ENCODE assay signal across 8 cellular contexts in genomic region chr9:99266136-99267023, GRCh38. TPM values are rescaled to one million over a fixed set of nuclear protein-coding genes. Genes with fewer than 3 reads are reported as not detected.
DNase-seq lines count a peak whose midpoint lies in the region; ATAC-seq, FAIRE-seq and TF ChIP-seq lines count a peak whose summit lies in the region.

No MANE protein-coding gene starts in this region.

- TF ChIP-seq CTCF in AG04450 (IDR thresholded peaks at IDR 0.05; ENCODE audit: low read depth, low read length) = peak; percentile 94

- H3K27me3 Mint-ChIP-seq in activated CD4-positive, alpha-beta memory T cell treated with anti-CD3 and anti-CD28 coated beads, Interleukin-2, amount 10 ng/mL, durations not matched to agents 7 days and 5 days = peaks cover 9% of the 10 kb centered on the region
- no peaks in the 10 kb centered on the region for H3K27me3 Mint-ChIP-seq in memory B cell

- peaks cover 10% of the 10 kb centered on the region for H3K4me1 Mint-ChIP-seq in activated CD4-positive, alpha-beta memory T cell treated with anti-CD3 and anti-CD28 coated beads, Interleukin-2, amount 10 ng/mL, durations not matched to agents 7 days and 5 days
- H3K4me1 Mint-ChIP-seq in memory B cell = peaks cover 17% of the 10 kb centered on the region

- POLR2A ChIA-PET in AG04450 (lab: Yijun Ruan, JAX) = no interaction called here
- POLR2A ChIA-PET in activated CD4-positive, alpha-beta memory T cell treated with anti-CD3 and anti-CD28 coated beads, Interleukin-2, amount 10 ng/mL, durations not matched to agents 7 days and 5 days (lab: Charles Lee) = no interaction called here

- CTCF ChIA-PET in AG04450 (lab: Charles Lee) = interaction anchor here (0.6 to 1.1 kb wide), 5 partner anchors 31 to 1324 kb away, joined by 3 read pairs; no protein-coding TSS in a partner anchor
- CTCF ChIA-PET in activated CD4-positive, alpha-beta memory T cell treated with anti-CD3 and anti-CD28 coated beads, Interleukin-2, amount 10 ng/mL, durations not matched to agents 7 days and 5 days (lab: Charles Lee) = interaction anchor here (0.9 to 2.8 kb wide), 8 partner anchors 9 to 558 kb away, joined by 3 to 9 read pairs (median 3); partner anchors contain the start of genes ALG2 and SEC61B

- H3K9me3 ChIP-seq in AG04450 (ENCODE audit: control insufficient read depth, insufficient read depth, low read length) = no peaks in the 10 kb centered on the region

- no peaks in the 10 kb centered on the region for H3K36me3 Mint-ChIP-seq in activated CD4-positive, alpha-beta memory T cell treated with anti-CD3 and anti-CD28 coated beads, Interleukin-2, amount 10 ng/mL, durations not matched to agents 7 days and 5 days (ENCODE audit: low read depth)
- no peaks in the 10 kb centered on the region for H3K36me3 Mint-ChIP-seq in memory B cell

- no peaks in the 10 kb centered on the region for H3K9me3 Mint-ChIP-seq in activated CD4-positive, alpha-beta memory T cell treated with anti-CD3 and anti-CD28 coated beads, Interleukin-2, amount 10 ng/mL, durations not matched to agents 7 days and 5 days
- H3K9me3 Mint-ChIP-seq in memory B cell = no peaks in the 10 kb centered on the region

- no peak overlapping the region for H3K27ac Mint-ChIP-seq in activated CD4-positive, alpha-beta memory T cell treated with anti-CD3 and anti-CD28 coated beads, Interleukin-2, amount 10 ng/mL, durations not matched to agents 7 days and 5 days
- H3K27ac Mint-ChIP-seq in memory B cell = peak overlapping the region; percentile 85

- peak overlapping the region; percentile 2 for H3K27ac ChIP-seq in AG04450 (ENCODE audit: low read depth, low read length)

- H3K4me3 ChIP-seq in AG04450 (ENCODE audit: low read depth, low read length) = no peak overlapping the region

- peak; percentile 76 for FAIRE-seq in GM18507 (lab: Jason Lieb, UNC)

- H3K27me3 ChIP-seq in AG04450 (ENCODE audit: control insufficient read depth, insufficient read depth, low read length) = peaks cover 3% of the 10 kb centered on the region

- DNase-seq in AG04450 (ENCODE audit: low read depth, low spot score) (peak; percentile 23), GM18507 (ENCODE audit: extremely low spot score, insufficient read length, low read depth) (no peak), NCI-H524 (lab: John Stamatoyannopoulos, UW) (peak; percentile 56 to 87), memory B cell (ENCODE audit: low spot score in 2 of 2) (peak; percentile 67 to 73)
- peak; percentile 71 for DNase-seq in activated CD4-positive, alpha-beta memory T cell treated with anti-CD3 and anti-CD28 coated beads, Interleukin-2, amount 10 ng/mL, durations not matched to agents 7 days and 5 days
- peak; percentile 39 for DNase-seq in effector CD4-positive, alpha-beta T cell
- DNase-seq in stimulated activated CD8-positive, alpha-beta memory T cell treated with anti-CD3 and anti-CD28 coated beads, Interleukin-4, amount 100 ng/mL, for 24 hours (ENCODE audit: low read depth) = peak; percentile 59

- ATAC-seq in HG03108 (IDR thresholded peaks at IDR 0.05; ENCODE audit: unreplicated experiment) = peak; percentile 66
- ATAC-seq in memory B cell (ENCODE audit: low read depth) = peak; percentile 75

- no peak overlapping the region for H3K4me3 Mint-ChIP-seq in activated CD4-positive, alpha-beta memory T cell treated with anti-CD3 and anti-CD28 coated beads, Interleukin-2, amount 10 ng/mL, durations not matched to agents 7 days and 5 days
- H3K4me3 Mint-ChIP-seq in memory B cell = peak overlapping the region; percentile 63

RNA-seq across cellular contexts. Expression of gene SEC61B, which starts 44.3 kb away (rescaled TPM):
- 207 and 221 TPM in 2 replicates for polyA plus RNA-seq in AG04450 (2011; rRNA removed)
- 38.3 and 61.4 TPM in 2 replicates for polyA minus RNA-seq in AG04450 (2011; rRNA and poly(A)+ RNA removed)
- total RNA-seq in activated CD4-positive, alpha-beta memory T cell treated with anti-CD3 and anti-CD28 coated beads, Interleukin-2, amount 10 ng/mL, durations not matched to agents 7 days and 5 days = 100 to 1,000 TPM; 148 to 165 TPM

RNA-seq across cellular contexts. Expression of gene ALG2, which starts 44.6 kb away (rescaled TPM):
- 55.0 and 61.6 TPM in 2 replicates for polyA plus RNA-seq in AG04450 (2011; rRNA removed)
- 31.5 and 35.6 TPM in 2 replicates for polyA minus RNA-seq in AG04450 (2011; rRNA and poly(A)+ RNA removed)
- 10 to 100 TPM; 30.0 to 31.9 TPM for total RNA-seq in activated CD4-positive, alpha-beta memory T cell treated with anti-CD3 and anti-CD28 coated beads, Interleukin-2, amount 10 ng/mL, durations not matched to agents 7 days and 5 days
